ENCODE assay signal across 28 cellular contexts in genomic region chrX:37543324-37543723, GRCh38. TPM values are rescaled to one million over a fixed set of nuclear protein-coding genes. Genes with fewer than 3 reads are reported as not detected.
"Had no signal": no experiment of that assay in that cellular context is flagged by ENCODE, and none has a peak within 500 bp of the region (broad histone marks: within the 10 kb centered on the region; RNA-seq: fewer than 3 reads in every experiment).

No MANE protein-coding gene starts in this region.

- H3K4me1 Mint-ChIP-seq: naive thymus-derived CD4-positive, alpha-beta T cell; natural killer cell; nephron; neural progenitor cell; stimulated activated effector memory CD8-positive, alpha-beta T cell treated with anti-CD3 and anti-CD28 coated beads, Interleukin-12 subunit alpha, Interleukin-12 subunit beta, amount 100 ng/mL, for 72 hours; stimulated activated naive B cell treated with anti-CD40 and anti-IgM and Interleukin-4, amounts not matched to agents 10 μg/mL and 1 μg/mL and 100 μg/mL, for 72 hours had no signal

- H3K4me3 Mint-ChIP-seq: naive thymus-derived CD4-positive, alpha-beta T cell; natural killer cell; nephron; neural progenitor cell; stimulated activated effector memory CD8-positive, alpha-beta T cell treated with anti-CD3 and anti-CD28 coated beads, Interleukin-12 subunit alpha, Interleukin-12 subunit beta, amount 100 ng/mL, for 72 hours; stimulated activated naive B cell treated with anti-CD40 and anti-IgM and Interleukin-4, amounts not matched to agents 10 μg/mL and 1 μg/mL and 100 μg/mL, for 72 hours; stimulated activated naive CD8-positive, alpha-beta T cell treated with anti-CD3 and anti-CD28 coated beads, Interleukin-15, Interleukin-2, amounts not matched to agents 100 ng/mL and 50 ng/mL, for 24 hours; type B pancreatic cell had no signal

- H3K27me3 ChIP-seq: neural progenitor cell, ovary, right lobe of liver, suprapubic skin, testis, tibial artery, transverse colon, upper lobe of right lung had no signal

- ATAC-seq: naive thymus-derived CD4-positive, alpha-beta T cell; natural killer cell; psoas muscle; right cardiac atrium; right lobe of liver; stimulated activated effector memory CD8-positive, alpha-beta T cell treated with anti-CD3 and anti-CD28 coated beads, Interleukin-12 subunit alpha, Interleukin-12 subunit beta, amount 100 ng/mL, for 72 hours; stimulated activated naive B cell treated with anti-CD40 and anti-IgM and Interleukin-4, amounts not matched to agents 10 μg/mL and 1 μg/mL and 100 μg/mL, for 72 hours; upper lobe of right lung had no signal

- H3K9me3 ChIP-seq: ovary, psoas muscle, right lobe of liver, suprapubic skin, testis, transverse colon, upper lobe of right lung had no signal

- H3K9ac ChIP-seq: neural progenitor cell, parathyroid adenoma had no signal

- H3K4me3 ChIP-seq: neural progenitor cell, ovary, psoas muscle, right lobe of liver, suprapubic skin, testis, tibial artery, transverse colon, upper lobe of right lung, uterus had no signal

- H3K36me3 Mint-ChIP-seq: naive thymus-derived CD4-positive, alpha-beta T cell; natural killer cell; neural progenitor cell; stimulated activated effector memory CD8-positive, alpha-beta T cell treated with anti-CD3 and anti-CD28 coated beads, Interleukin-12 subunit alpha, Interleukin-12 subunit beta, amount 100 ng/mL, for 72 hours; stimulated activated naive B cell treated with anti-CD40 and anti-IgM and Interleukin-4, amounts not matched to agents 10 μg/mL and 1 μg/mL and 100 μg/mL, for 72 hours; type B pancreatic cell had no signal

- H3K4me1 ChIP-seq: neural progenitor cell, parathyroid adenoma, psoas muscle, right lobe of liver, suprapubic skin, testis, tibial artery, transverse colon, upper lobe of right lung, uterus had no signal

- H3K27ac ChIP-seq: neural progenitor cell, ovary, parathyroid adenoma, psoas muscle, right lobe of liver, suprapubic skin, testis, tibial artery, transverse colon, upper lobe of right lung, uterus had no signal

- DNase-seq: naive thymus-derived CD4-positive, alpha-beta T cell; natural killer cell; occipital lobe; ovary; psoas muscle; right cardiac atrium; right lobe of liver; small intestine; stimulated activated CD4-positive, alpha-beta T cell treated with anti-CD3 and anti-CD28 coated beads, Interleukin-12 subunit alpha, Interleukin-12 subunit beta, amount 100 ng/mL, for 4 hours; stimulated activated CD4-positive, alpha-beta T cell treated with anti-CD3 and anti-CD28 coated beads, Interleukin-2, amount 100 ng/mL, for 24 hours; stimulated activated CD4-positive, alpha-beta T cell treated with anti-CD3 and anti-CD28 coated beads, Interleukin-2, amount 100 ng/mL, for 48 hours; stimulated activated CD4-positive, alpha-beta T cell treated with anti-CD3 and anti-CD28 coated beads, Interleukin-4, amount 100 ng/mL, for 24 hours; stimulated activated naive B cell treated with anti-CD40 and anti-IgM and Interleukin-4, amounts not matched to agents 10 μg/mL and 1 μg/mL and 100 μg/mL, for 72 hours; stimulated activated naive CD4-positive, alpha-beta T cell treated with Interleukin-2 at 50 U/mL for 16 hours; substantia nigra; testis; tibial artery; transverse colon; upper lobe of right lung; uterus had no signal

- H3K36me3 ChIP-seq: neural progenitor cell, ovary, right lobe of liver, suprapubic skin, tibial artery, transverse colon, upper lobe of right lung, uterus had no signal

- H3K27me3 Mint-ChIP-seq: progenitor cell of endocrine pancreas; stimulated activated naive CD8-positive, alpha-beta T cell treated with anti-CD3 and anti-CD28 coated beads, Interleukin-15, Interleukin-2, amounts not matched to agents 100 ng/mL and 50 ng/mL, for 24 hours; type B pancreatic cell had no signal

- H3K27ac Mint-ChIP-seq: natural killer cell; nephron; neural progenitor cell; progenitor cell of endocrine pancreas; stimulated activated effector memory CD8-positive, alpha-beta T cell treated with anti-CD3 and anti-CD28 coated beads, Interleukin-12 subunit alpha, Interleukin-12 subunit beta, amount 100 ng/mL, for 72 hours; stimulated activated naive B cell treated with anti-CD40 and anti-IgM and Interleukin-4, amounts not matched to agents 10 μg/mL and 1 μg/mL and 100 μg/mL, for 72 hours; stimulated activated naive CD8-positive, alpha-beta T cell treated with anti-CD3 and anti-CD28 coated beads, Interleukin-15, Interleukin-2, amounts not matched to agents 100 ng/mL and 50 ng/mL, for 24 hours; type B pancreatic cell had no signal

- H3K9me3 Mint-ChIP-seq: stimulated activated effector memory CD8-positive, alpha-beta T cell treated with anti-CD3 and anti-CD28 coated beads, Interleukin-12 subunit alpha, Interleukin-12 subunit beta, amount 100 ng/mL, for 72 hours; stimulated activated naive B cell treated with anti-CD40 and anti-IgM and Interleukin-4, amounts not matched to agents 10 μg/mL and 1 μg/mL and 100 μg/mL, for 72 hours; stimulated activated naive CD8-positive, alpha-beta T cell treated with anti-CD3 and anti-CD28 coated beads, Interleukin-15, Interleukin-2, amounts not matched to agents 100 ng/mL and 50 ng/mL, for 24 hours had no signal

- FAIRE-seq: small intestine had no signal

RNA-seq across cellular contexts. Expression of gene LANCL3, which starts 28.1 kb away (rescaled TPM):
- polyA plus RNA-seq: naive thymus-derived CD4-positive, alpha-beta T cell had no signal
